In genomic region chr10:22647244-22647643, GRCh38 we compare ENCODE assay signal across 10 cellular contexts.
DNase-seq lines count a peak whose midpoint lies in the region; ATAC-seq and TF ChIP-seq lines count a peak whose summit lies in the region.
"Had no signal": no experiment of that assay in that cellular context is flagged by ENCODE, and none has a peak within 500 bp of the region (broad histone marks: within the 10 kb centered on the region; RNA-seq: fewer than 3 reads in every experiment).

No MANE protein-coding gene starts in this region.

- H3K27ac ChIP-seq in left ventricle myocardium inferior (replicated peaks) (peak overlapping the region; percentile 16), right cardiac atrium (ENCODE audit: low read length) (no peak overlapping the region)

- DNase-seq in left ventricle myocardium inferior (no peak), right cardiac atrium (no peak), adipocyte (ENCODE audit: low read depth) (no peak), mesothelial cell of epicardium (ENCODE audit: low spot score in 2 of 2, unreplicated experiment in 2 of 2) (no peak), HEK293T (ENCODE audit: extremely low spot score) (no peak), NCI-H146 treated with DMSO at 0.1 percent for 48 hours (lab: John Stamatoyannopoulos, UW; ENCODE audit: unreplicated experiment) (no peak), COR-L47 (lab: John Stamatoyannopoulos, UW) (no peak)
- DNase-seq: hypothalamus, NCI-H345 had no signal

- CTCF ChIA-PET in HEK293T (lab: Yijun Ruan, JAX), result no interaction called here

- H3K27me3 Mint-ChIP-seq in mesothelial cell of epicardium (ENCODE audit: low read depth), result no peaks in the 10 kb centered on the region

- H3K4me3 Mint-ChIP-seq in mesothelial cell of epicardium, result no peak overlapping the region

- H3K9ac ChIP-seq in adipocyte (ENCODE audit: low read length), result no peak overlapping the region

- H3K27ac Mint-ChIP-seq in mesothelial cell of epicardium, result peak overlapping the region; percentile 85

- intact Hi-C loops in left ventricle myocardium inferior (cut with micrococcal nuclease), result no loop called here
- intact Hi-C loops in right cardiac atrium (cut with DNase I), result no loop called here

- H3K4me1 Mint-ChIP-seq in mesothelial cell of epicardium, result peaks cover 58% of the 10 kb centered on the region

- H3K9me3 Mint-ChIP-seq in mesothelial cell of epicardium, result no peaks in the 10 kb centered on the region

- H3K9me3 ChIP-seq in left ventricle myocardium inferior (replicated peaks) (no peaks in the 10 kb centered on the region), right cardiac atrium (ENCODE audit: control insufficient read depth, low read length) (no peaks in the 10 kb centered on the region), adipocyte (ENCODE audit: control insufficient read depth, low read length) (no peaks in the 10 kb centered on the region)

- H3K36me3 ChIP-seq in left ventricle myocardium inferior (no peaks in the 10 kb centered on the region), adipocyte (ENCODE audit: control insufficient read depth, insufficient read depth, low read length, severe bottlenecking) (no peaks in the 10 kb centered on the region)

- POLR2A ChIA-PET in HEK293T (lab: Yijun Ruan, JAX), result no interaction called here

- ATAC-seq in right cardiac atrium (no peak), GM21576 (IDR thresholded peaks at IDR 0.05; ENCODE audit: unreplicated experiment) (no peak)

- no peaks in the 10 kb centered on the region for H3K36me3 Mint-ChIP-seq in mesothelial cell of epicardium

- 44% methylated on average over 5 of the region's 5 CpGs for WGBS in right cardiac atrium

- TF ChIP-seq CTCF in left ventricle myocardium inferior (IDR thresholded peaks at IDR 0.05; ENCODE audit: borderline replicate concordance) (no peak), mesothelial cell of epicardium (IDR thresholded peaks at IDR 0.05; ENCODE audit: unreplicated experiment) (no peak)

- H3K4me3 ChIP-seq in left ventricle myocardium inferior, result no peak overlapping the region
- H3K4me3 ChIP-seq in right cardiac atrium (ENCODE audit: low read length), result no peak overlapping the region
- peak overlapping the region; percentile 16 for H3K4me3 ChIP-seq in adipocyte (ENCODE audit: low read length)

- H3K27me3 ChIP-seq in left ventricle myocardium inferior (ENCODE audit: low read depth) (no peaks in the 10 kb centered on the region), right cardiac atrium (ENCODE audit: control insufficient read depth, insufficient read depth) (no peaks in the 10 kb centered on the region), adipocyte (replicated peaks; ENCODE audit: control insufficient read depth, insufficient read depth, low read length) (no peaks in the 10 kb centered on the region)

- H3K4me1 ChIP-seq in left ventricle myocardium inferior, result peaks cover 57% of the 10 kb centered on the region
- peaks cover 14% of the 10 kb centered on the region for H3K4me1 ChIP-seq in right cardiac atrium (ENCODE audit: control insufficient read depth, insufficient read depth, low read length)
- H3K4me1 ChIP-seq in adipocyte (ENCODE audit: control insufficient read depth, insufficient read depth, low read length), result peaks cover 23% of the 10 kb centered on the region

TF ChIP-seq in HEK293T, 16 proteins besides CTCF, POLR2A, EP300 and RAD21:
- no peak for TF ChIP-seq FOXM1 (IDR thresholded peaks at IDR 0.05; ENCODE audit: borderline replicate concordance)
- TF ChIP-seq ELF4 (IDR thresholded peaks at IDR 0.05), result no peak
- TF ChIP-seq TARDBP (IDR thresholded peaks at IDR 0.05), result no peak
- no peak for TF ChIP-seq SUZ12 (IDR thresholded peaks at IDR 0.05)
- no peak for TF ChIP-seq ZNF384 (IDR thresholded peaks at IDR 0.05)
- no peak for TF ChIP-seq PKNOX1 (IDR thresholded peaks at IDR 0.05)
- TF ChIP-seq SP1 (IDR thresholded peaks at IDR 0.05), result no peak
- no peak for TF ChIP-seq BHLHE40 (IDR thresholded peaks at IDR 0.05; ENCODE audit: borderline replicate concordance)
- no peak for TF ChIP-seq CTBP1 (IDR thresholded peaks at IDR 0.05; ENCODE audit: borderline replicate concordance)
